ENCODE assay signal across 21 cellular contexts in the genomic region with DNA sequence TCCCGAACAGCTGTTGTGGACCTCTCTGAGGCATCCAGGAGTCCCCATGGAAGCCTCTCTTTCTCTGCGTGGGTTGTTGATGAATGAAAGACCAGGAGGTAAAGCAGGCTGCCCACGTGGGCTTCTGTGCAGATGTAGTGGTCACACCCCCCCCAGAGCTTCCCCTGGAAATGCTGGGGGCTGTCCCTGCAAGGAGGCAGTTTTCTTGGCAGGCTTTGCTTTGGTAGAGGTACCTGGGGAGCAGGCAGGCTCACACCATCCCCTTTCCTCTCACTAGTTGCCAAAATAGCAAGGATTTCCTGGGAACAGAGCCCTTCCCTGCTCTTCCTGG.
"Had no signal": no experiment of that assay in that cellular context is flagged by ENCODE, and none has a peak within 500 bp of the region (broad histone marks: within the 10 kb centered on the region; RNA-seq: fewer than 3 reads in every experiment).

No MANE protein-coding gene starts in this region.

- H3K36me3 ChIP-seq: brain microvascular endothelial cell, gastroesophageal sphincter, left lung, prostate gland, right atrium auricular region, thyroid gland had no signal

- H3K4me1 Mint-ChIP-seq: activated CD4-positive, alpha-beta T cell treated with anti-CD3 and anti-CD28 coated beads, Interleukin-2, amount 10 ng/mL, durations not matched to agents 7 days and 5 days; central memory CD8-positive, alpha-beta T cell had no signal

- H3K9me3 Mint-ChIP-seq: activated CD4-positive, alpha-beta T cell treated with anti-CD3 and anti-CD28 coated beads, Interleukin-2, amount 10 ng/mL, durations not matched to agents 7 days and 5 days; central memory CD8-positive, alpha-beta T cell; dendritic cell treated with granulocyte-macrophage colony-stimulating factor and Interleukin-4, amounts not matched to agents 40 ng/mL and 50 ng/mL, for 4 days; nephron had no signal

- H3K27me3 ChIP-seq: brain microvascular endothelial cell, esophagus muscularis mucosa, gastroesophageal sphincter, heart left ventricle, left lung, right atrium auricular region, thyroid gland had no signal

- H3K4me3 ChIP-seq: esophagus muscularis mucosa, gastroesophageal sphincter, heart left ventricle, left lung, prostate gland, right atrium auricular region, skin epidermis, thyroid gland had no signal

- H3K9me3 ChIP-seq: esophagus muscularis mucosa, gastroesophageal sphincter, heart left ventricle, left lung, prostate gland, right atrium auricular region, thyroid gland had no signal

- H3K27me3 Mint-ChIP-seq: dendritic cell treated with granulocyte-macrophage colony-stimulating factor and Interleukin-4, amounts not matched to agents 40 ng/mL and 50 ng/mL, for 4 days had no signal

- ATAC-seq: gastroesophageal sphincter had no signal

- H3K27ac Mint-ChIP-seq: activated CD4-positive, alpha-beta T cell treated with anti-CD3 and anti-CD28 coated beads, Interleukin-2, amount 10 ng/mL, durations not matched to agents 7 days and 5 days; dendritic cell treated with granulocyte-macrophage colony-stimulating factor and Interleukin-4, amounts not matched to agents 40 ng/mL and 50 ng/mL, for 4 days; nephron had no signal

- H3K4me1 ChIP-seq: left lung, prostate gland, right atrium auricular region had no signal

- FAIRE-seq: endothelial cell of umbilical vein, urothelium cell line had no signal

- H3K4me3 Mint-ChIP-seq: activated CD4-positive, alpha-beta T cell treated with anti-CD3 and anti-CD28 coated beads, Interleukin-2, amount 10 ng/mL, durations not matched to agents 7 days and 5 days; central memory CD8-positive, alpha-beta T cell; dendritic cell treated with granulocyte-macrophage colony-stimulating factor and Interleukin-4, amounts not matched to agents 40 ng/mL and 50 ng/mL, for 4 days; nephron had no signal

- H3K27ac ChIP-seq: brain microvascular endothelial cell, esophagus muscularis mucosa, gastroesophageal sphincter, heart left ventricle, left lung, prostate gland, right atrium auricular region, skin epidermis, thyroid gland had no signal

- DNase-seq: activated CD4-positive, alpha-beta T cell treated with anti-CD3 and anti-CD28 coated beads, Interleukin-2, amount 10 ng/mL, durations not matched to agents 7 days and 5 days; aorta; brain microvascular endothelial cell; effector memory CD4-positive, alpha-beta T cell; heart left ventricle; left lung; mammary epithelial cell; midbrain; stimulated activated CD4-positive, alpha-beta T cell treated with anti-CD3 and anti-CD28 coated beads, Interleukin-2, amount 100 ng/mL, for 48 hours; T1000; thyroid gland had no signal
